Comparison of ENCODE assay signal across 11 cellular contexts in genomic region chr20:63274381-63275228, GRCh38. TPM values are rescaled to one million over a fixed set of nuclear protein-coding genes. Genes with fewer than 3 reads are reported as not detected.
DNase-seq lines count a peak whose midpoint lies in the region; ATAC-seq, FAIRE-seq and TF ChIP-seq lines count a peak whose summit lies in the region.
"Had no signal": no experiment of that assay in that cellular context is flagged by ENCODE, and none has a peak within 500 bp of the region (broad histone marks: within the 10 kb centered on the region; RNA-seq: fewer than 3 reads in every experiment).

No MANE protein-coding gene starts in this region.

- H2BK120ac ChIP-seq in IMR-90 (ENCODE audit: low read depth, low read length) = no peak overlapping the region

- dilution Hi-C loops in IMR-90 (cut with HindIII; ENCODE audit: low sequenced_read_pairs, unreplicated experiment) = no loop called here

- POLR2A ChIA-PET in IMR-90 (lab: Charles Lee; ENCODE audit: unreplicated experiment) = no interaction called here

- no peak overlapping the region for H3K56ac ChIP-seq in IMR-90 (ENCODE audit: extremely low read depth, insufficient read depth, low read length)

- H3K27me3 ChIP-seq in IMR-90 (ENCODE audit: control insufficient read depth, insufficient read depth, low read length) = no peaks in the 10 kb centered on the region
- H3K27me3 ChIP-seq in adipocyte (replicated peaks; ENCODE audit: control insufficient read depth, insufficient read depth, low read length) = no peaks in the 10 kb centered on the region
- H3K27me3 ChIP-seq in pancreas = no peaks in the 10 kb centered on the region
- no peaks in the 10 kb centered on the region for H3K27me3 ChIP-seq in right atrium auricular region
- H3K27me3 ChIP-seq: testis had no signal

- H3K4ac ChIP-seq in IMR-90 (ENCODE audit: low read depth, low read length) = no peak overlapping the region

- H3K9ac ChIP-seq in IMR-90 (ENCODE audit: low read depth, low read length) = peak overlapping the region; percentile 44; the same call in 1 of the 2 replicates
- peak overlapping the region; percentile 42 for H3K9ac ChIP-seq in adipocyte (ENCODE audit: low read length)

- FAIRE-seq in pancreas (lab: Jason Lieb, UNC) = no peak

- TF ChIP-seq CTCF in IMR-90 (conservative IDR thresholded peaks at IDR 0.05; ENCODE audit: low read depth, low read length) (no peak), pancreas (IDR thresholded peaks at IDR 0.05) (no peak), right atrium auricular region (IDR thresholded peaks at IDR 0.05) (no peak)

- H2BK5ac ChIP-seq in IMR-90 (ENCODE audit: low read depth, low read length, poor library complexity, severe bottlenecking) = peak overlapping the region; percentile 34

- H4K8ac ChIP-seq in IMR-90 (ENCODE audit: low read depth in 2 of 2, low read length in 2 of 2) = no peak overlapping the region

- no peak for TF ChIP-seq POLR2A in IMR-90 (IDR thresholded peaks at IDR 0.05; ENCODE audit: low read depth, low read length)

- no peak overlapping the region for H2AK9ac ChIP-seq in IMR-90 (replicated peaks; ENCODE audit: low read depth, low read length, poor library complexity)

- 0 out of 2 replicates have a peak overlapping the region, but pooled peaks have one; percentile 60 for H3K23ac ChIP-seq in IMR-90 (ENCODE audit: low read depth, low read length)

- H3K4me1 ChIP-seq in IMR-90 (ENCODE audit: control insufficient read depth, insufficient read depth, low read length) (peaks cover 12% of the 10 kb centered on the region), adipocyte (ENCODE audit: control insufficient read depth, insufficient read depth, low read length) (peaks cover 15% of the 10 kb centered on the region), pancreas (peaks cover 0 to 18% (median 7%) of the 10 kb centered on the region in 3 donors), right atrium auricular region (peaks cover 0 to 23% of the 10 kb centered on the region in 2 donors)

- H3K4me3 ChIP-seq in IMR-90 (ENCODE audit: insufficient read depth, low read depth, low read length) (no peak overlapping the region; the same call in 1 of the 2 replicates), adipocyte (ENCODE audit: low read length) (peak overlapping the region; percentile 50), pancreas (peak overlapping the region in 2 of 4 donors; percentile 96 to 97), right atrium auricular region (peak overlapping the region in 1 of 2 donors; percentile 97)

- no peak overlapping the region for H4K91ac ChIP-seq in IMR-90 (ENCODE audit: insufficient read depth, low read depth, low read length)

- H3K9me1 ChIP-seq in IMR-90 (ENCODE audit: insufficient read depth, low read length) = peaks cover 8% of the 10 kb centered on the region; the same call in 1 of the 2 replicates

- H3K27ac ChIP-seq in IMR-90 (ENCODE audit: insufficient read depth, low read length) (peak overlapping the region; percentile 41; the same call in 1 of the 2 replicates), pancreas (no peak overlapping the region), right atrium auricular region (no peak overlapping the region)

- H3K36me3 ChIP-seq in IMR-90 (ENCODE audit: control insufficient read depth, insufficient read depth, low read length) = peaks cover 37% of the 10 kb centered on the region
- H3K36me3 ChIP-seq in adipocyte (ENCODE audit: control insufficient read depth, insufficient read depth, low read length, severe bottlenecking) = peaks cover 38% of the 10 kb centered on the region
- H3K36me3 ChIP-seq in pancreas = peaks cover 0 to 19% (median 11%) of the 10 kb centered on the region in 3 donors
- peaks cover 33% of the 10 kb centered on the region for H3K36me3 ChIP-seq in right atrium auricular region

- TF ChIP-seq RAD21 in IMR-90 (IDR thresholded peaks at IDR 0.05; ENCODE audit: low read length) = no peak

- H3K9me3 ChIP-seq in IMR-90 (ENCODE audit: control insufficient read depth, insufficient read depth, low read length) (no peaks in the 10 kb centered on the region), adipocyte (ENCODE audit: control insufficient read depth, low read length) (no peaks in the 10 kb centered on the region), pancreas (no peaks in the 10 kb centered on the region), right atrium auricular region (no peaks in the 10 kb centered on the region)
- H3K9me3 ChIP-seq: testis had no signal

- H2BK15ac ChIP-seq in IMR-90 (ENCODE audit: low read depth, low read length) = no peak overlapping the region

- no peak overlapping the region for H3K18ac ChIP-seq in IMR-90 (ENCODE audit: low read depth, low read length)

- ATAC-seq in IMR-90 (ENCODE audit: low read depth) (no peak), pancreas (peak; percentile 45 to 73 (median 58))
- ATAC-seq: right cardiac atrium, Right ventricle myocardium inferior had no signal

- in situ Hi-C loops in IMR-90 (cut with MboI; ENCODE audit: low sequenced_read_pairs) = loop anchor here (5.0 kb wide), 1 partner anchor 42 kb away; no protein-coding TSS in a partner anchor

- H3K79me1 ChIP-seq in IMR-90 (ENCODE audit: low read depth in 1 of 2, low read length in 2 of 2) = peaks cover 8 to 50% of the 10 kb centered on the region in 2 experiments; a peak in 3 of 4 replicates

- H4K5ac ChIP-seq in IMR-90 (ENCODE audit: low read depth, low read length) = no peak overlapping the region

- no peak overlapping the region for H2AFZ ChIP-seq in IMR-90 (replicated peaks; ENCODE audit: low read length, poor library complexity)

- DNase-seq in IMR-90 (no peak), adipocyte (ENCODE audit: low read depth) (no peak), pancreas (peak in 2 of 6 donors; percentile 44 to 52), GF-D8 (lab: John Stamatoyannopoulos, UW) (no peak), right atrium auricular region (ENCODE audit: low spot score) (no peak), GM19238 (ENCODE audit: insufficient read length, low spot score) (no peak)
- DNase-seq: testis had no signal

- H3K4me2 ChIP-seq in IMR-90 (ENCODE audit: low read depth, low read length) = peak overlapping the region; percentile 95

- intact Hi-C loops in IMR-90 (cut with micrococcal nuclease) (loop anchor here (5.0 kb wide), 2 partner anchors 42 to 57 kb away; partner anchors contain the start of gene YTHDF1), pancreas (cut with DNase I) (no loop called here)

- H2AK5ac ChIP-seq in IMR-90 (ENCODE audit: low read depth, low read length) = peak overlapping the region; percentile 64; the same call in 1 of the 2 replicates

- 70% methylated on average over 2 of the region's 17 CpGs; no CpG with 5 or more reads in 1 of the 2 experiments for WGBS in IMR-90 (ENCODE audit: extremely low coverage in 2 of 2, insufficient read length in 1 of 2), 2 experiments
- 49 to 55% methylated on average over 17 of the region's 17 CpGs for WGBS in pancreas, 2 donors

- BruUV-seq in IMR-90 (replicated peaks; lab: Mats Ljungman, UMichigan) = no TSS peak

- peaks cover 56% of the 10 kb centered on the region for H4K20me1 ChIP-seq in IMR-90 (ENCODE audit: insufficient read depth, low read length)

- CTCF ChIA-PET in IMR-90 (lab: Yijun Ruan, JAX) = interaction anchor here (1.0 kb wide), 1 partner anchor 51 kb away, joined by 3 read pairs; no protein-coding TSS in a partner anchor

- no peak overlapping the region for H2BK20ac ChIP-seq in IMR-90 (ENCODE audit: low read depth, low read length)

- H3K14ac ChIP-seq in IMR-90 (replicated peaks; ENCODE audit: low read depth, low read length) = no peak overlapping the region

TF ChIP-seq in IMR-90, 13 proteins besides CTCF, POLR2A, EP300 and RAD21:
- TF ChIP-seq CEBPB (IDR thresholded peaks at IDR 0.05; ENCODE audit: low read depth, low read length) = no peak

RNA-seq across cellular contexts. Expression of gene ARFGAP1, which starts 2.0 kb away (rescaled TPM):
- 54.7 and 59.1 TPM in 2 replicates for total RNA-seq in IMR-90 (2012; rRNA removed)
- polyA plus RNA-seq in IMR-90 (2012; rRNA removed) = 194 and 203 TPM in 2 replicates
- 96.9 and 108 TPM in 2 replicates for polyA plus RNA-seq in IMR-90 (2012; cell fraction: cytosol; rRNA removed)
- polyA plus RNA-seq in IMR-90 (2012; cell fraction: nucleus; rRNA removed; ENCODE audit: low replicate concordance) = 1,020 and 2,202 TPM in 2 replicates
- total RNA-seq in pancreas = 10 to 100 TPM; 34.0 to 56.7 (median 47.0) TPM
- polyA plus RNA-seq in pancreas = 100 to 1,000 TPM; 176 to 251 TPM
- total RNA-seq in right atrium auricular region = 10 to 100 TPM; 19.1 to 20.7 TPM

RNA-seq across cellular contexts. Expression of gene COL20A1, which starts 18.4 kb away (rescaled TPM):
- not detected in 2 replicates for total RNA-seq in IMR-90 (2012; rRNA removed)
- not detected in 2 replicates for polyA plus RNA-seq in IMR-90 (2012; rRNA removed)
- polyA plus RNA-seq in IMR-90 (2012; cell fraction: cytosol; rRNA removed) = not detected in 2 replicates
- polyA plus RNA-seq in IMR-90 (2012; cell fraction: nucleus; rRNA removed; ENCODE audit: low replicate concordance) = 0.07 and 0.10 TPM in 2 replicates
- total RNA-seq in pancreas = not detected
- under 1 TPM in 1 of 2 donors, not detected in 1; 0.05 TPM for polyA plus RNA-seq in pancreas
- not detected for total RNA-seq in right atrium auricular region
- total RNA-seq: M059J, right cardiac atrium, Right ventricle myocardium inferior had no signal
- polyA plus RNA-seq: adipose tissue, right cardiac atrium had no signal

RNA-seq across cellular contexts. Expression of gene NKAIN4, which starts 20.3 kb away (rescaled TPM):
- total RNA-seq in IMR-90 (2012; rRNA removed) = not detected in 2 replicates
- not detected in 2 replicates for polyA plus RNA-seq in IMR-90 (2012; rRNA removed)
- not detected in 2 replicates for polyA plus RNA-seq in IMR-90 (2012; cell fraction: cytosol; rRNA removed)
- not detected in 2 replicates for polyA plus RNA-seq in IMR-90 (2012; cell fraction: nucleus; rRNA removed; ENCODE audit: low replicate concordance)
- total RNA-seq in pancreas = not detected
- under 1 TPM in 1 of 2 donors, not detected in 1; 0.14 TPM for polyA plus RNA-seq in pancreas
- total RNA-seq in right atrium auricular region = not detected
- total RNA-seq: M059J, right cardiac atrium, Right ventricle myocardium inferior had no signal
- polyA plus RNA-seq: right cardiac atrium had no signal

RNA-seq across cellular contexts. Expression of gene BIRC7, which starts 38.9 kb away (rescaled TPM):
- total RNA-seq in IMR-90 (2012; rRNA removed) (not detected in 2 replicates), pancreas (not detected), right atrium auricular region (not detected)
- polyA plus RNA-seq in IMR-90 (2012; rRNA removed) (not detected in 2 replicates), pancreas (under 1 TPM in 1 of 2 donors, not detected in 1; 0.09 TPM)
- 0.02 TPM in 1 of 2 replicates, not detected in the other for polyA plus RNA-seq in IMR-90 (2012; cell fraction: cytosol; rRNA removed)
- not detected in 2 replicates for polyA plus RNA-seq in IMR-90 (2012; cell fraction: nucleus; rRNA removed; ENCODE audit: low replicate concordance)
- total RNA-seq: M059J, right cardiac atrium, Right ventricle myocardium inferior had no signal
- polyA plus RNA-seq: adipose tissue, right cardiac atrium had no signal

RNA-seq across cellular contexts. Expression of gene YTHDF1, which starts 58.7 kb away (rescaled TPM):
- total RNA-seq in IMR-90 (2012; rRNA removed) (10.9 and 13.9 TPM in 2 replicates), pancreas (10 to 100 TPM; 11.1 to 22.1 (median 15.2) TPM), right atrium auricular region (10 to 100 TPM; 15.7 to 26.1 TPM)
- polyA plus RNA-seq in IMR-90 (2012; rRNA removed) (21.3 and 22.6 TPM in 2 replicates), pancreas (10 to 100 TPM; 15.4 to 24.0 TPM)
- polyA plus RNA-seq in IMR-90 (2012; cell fraction: cytosol; rRNA removed) = 11.8 and 17.6 TPM in 2 replicates
- polyA plus RNA-seq in IMR-90 (2012; cell fraction: nucleus; rRNA removed; ENCODE audit: low replicate concordance) = 28.4 and 31.6 TPM in 2 replicates
